ENCODE assay signal across 8 cellular contexts in genomic region chr17:43388198-43389021, GRCh38. TPM values are rescaled to one million over a fixed set of nuclear protein-coding genes. Genes with fewer than 3 reads are reported as not detected.
DNase-seq lines count a peak whose midpoint lies in the region; ATAC-seq and TF ChIP-seq lines count a peak whose summit lies in the region.

No MANE protein-coding gene starts in this region.

- POLR2A ChIA-PET in PC-3 (lab: Charles Lee; ENCODE audit: unreplicated experiment): interaction anchor here (0.5 to 1.3 kb wide), 10 partner anchors 10 to 700 kb away, joined by 3 to 38 read pairs (median 5); partner anchors contain the start of genes ARL4D and DHX8

- H3K4me2 ChIP-seq in PC-3 (ENCODE audit: low read length): peak overlapping the region; percentile 93

- H4K20me1 ChIP-seq in PC-3 (ENCODE audit: low read length): no peaks in the 10 kb centered on the region

- H3K4me1 ChIP-seq in PC-3 (ENCODE audit: insufficient read depth, low read length): peaks cover 3% of the 10 kb centered on the region; the same call in 1 of the 2 replicates
- H3K4me1 ChIP-seq in esophagus (ENCODE audit: control insufficient read depth in 2 of 2, insufficient read depth in 2 of 2, low read length in 1 of 2): peaks cover 2% of the 10 kb centered on the region in 2 donors
- H3K4me1 ChIP-seq in mucosa of stomach (ENCODE audit: control insufficient read depth, insufficient read depth, low read length): peaks cover 10% of the 10 kb centered on the region

- H3K27ac ChIP-seq in PC-3 (ENCODE audit: low read length) (peak overlapping the region; percentile 68), esophagus (ENCODE audit: low read depth in 2 of 2, low read length in 1 of 2) (peak overlapping the region; percentile 98)

- no peaks in the 10 kb centered on the region for H3K79me2 ChIP-seq in PC-3 (ENCODE audit: low read length)

- no peaks in the 10 kb centered on the region for H3K27me3 ChIP-seq in PC-3 (ENCODE audit: low read length)
- no peaks in the 10 kb centered on the region for H3K27me3 ChIP-seq in esophagus (ENCODE audit: control insufficient read depth in 1 of 2, insufficient read depth in 2 of 2, low read length in 2 of 2)
- no peaks in the 10 kb centered on the region for H3K27me3 ChIP-seq in mucosa of stomach (ENCODE audit: control insufficient read depth, insufficient read depth, low read length)

- TSS peak; percentile 98 for BruUV-seq in PC-3 (replicated peaks; lab: Mats Ljungman, UMichigan)

- CTCF ChIA-PET in PC-3 (lab: Charles Lee): interaction anchor here (0.5 to 1.3 kb wide), 2 partner anchors 95 to 285 kb away, joined by 3 to 21 read pairs; partner anchors contain the start of gene DHX8

- H3K36me3 Mint-ChIP-seq in activated T-cell treated with anti-CD3 and anti-CD28 coated beads, Interleukin-2, amount 50 U/mL, for 24 hours (ENCODE audit: low read depth): peaks cover 2% of the 10 kb centered on the region

- 0% methylated on average over 42 of the region's 42 CpGs for WGBS in esophagus, 2 donors

- H3K9ac ChIP-seq in PC-3 (ENCODE audit: low read length): peak overlapping the region; percentile 73
- peak overlapping the region; percentile 83 for H3K9ac ChIP-seq in mucosa of stomach (ENCODE audit: low read length)

- TF ChIP-seq EP300 in Ishikawa (IDR thresholded peaks at IDR 0.05; ENCODE audit: borderline replicate concordance): no peak

- H2AFZ ChIP-seq in PC-3 (ENCODE audit: low read length): peak overlapping the region; percentile 91

- no peaks in the 10 kb centered on the region for H3K9me3 ChIP-seq in PC-3 (ENCODE audit: low read length)
- no peaks in the 10 kb centered on the region for H3K9me3 ChIP-seq in esophagus (ENCODE audit: control insufficient read depth in 2 of 2, insufficient read depth in 1 of 2, low read depth in 1 of 2, low read length in 1 of 2)
- no peaks in the 10 kb centered on the region for H3K9me3 ChIP-seq in mucosa of stomach (ENCODE audit: control insufficient read depth, low read length)

- H3K36me3 ChIP-seq in PC-3 (ENCODE audit: low read depth, low read length) (no peaks in the 10 kb centered on the region; the same call in 1 of the 2 replicates), esophagus (ENCODE audit: control insufficient read depth in 2 of 2, insufficient read depth in 2 of 2, low read length in 1 of 2) (no peaks in the 10 kb centered on the region), mucosa of stomach (ENCODE audit: control insufficient read depth, insufficient read depth, low read length) (no peaks in the 10 kb centered on the region)

- no peak for TF ChIP-seq CTCF in PC-3 (conservative IDR thresholded peaks at IDR 0.05; ENCODE audit: low read depth, low read length)

- no peaks in the 10 kb centered on the region for H3K9me2 ChIP-seq in PC-3 (replicated peaks; ENCODE audit: low read length)

- intact Hi-C loops in PC-3 (cut with micrococcal nuclease): loop anchor here (2.0 kb wide), 1 partner anchor 20 kb away; no protein-coding TSS in a partner anchor

- H3K9me3 Mint-ChIP-seq in activated T-cell treated with anti-CD3 and anti-CD28 coated beads, Interleukin-2, amount 50 U/mL, for 24 hours: no peaks in the 10 kb centered on the region

- H3K4me1 Mint-ChIP-seq in activated T-cell treated with anti-CD3 and anti-CD28 coated beads, Interleukin-2, amount 50 U/mL, for 24 hours (ENCODE audit: low read depth): peaks cover 25% of the 10 kb centered on the region

- H3K4me3 ChIP-seq in PC-3 (ENCODE audit: low read length) (peak overlapping the region; percentile 79), esophagus (ENCODE audit: low read depth in 1 of 2, low read length in 2 of 2) (peak overlapping the region; percentile 60 to 70), mucosa of stomach (ENCODE audit: low read length) (peak overlapping the region; percentile 56)

- no peaks in the 10 kb centered on the region for H3K27me3 Mint-ChIP-seq in activated T-cell treated with anti-CD3 and anti-CD28 coated beads, Interleukin-2, amount 50 U/mL, for 24 hours

- TF ChIP-seq RAD21 in Ishikawa (IDR thresholded peaks at IDR 0.05; ENCODE audit: low read depth): no peak; the same call in 1 of the 2 replicates

- no peaks in the 10 kb centered on the region for H3F3A ChIP-seq in PC-3 (ENCODE audit: low read length, unreplicated experiment)

- peak overlapping the region; percentile 95 for H3K27ac Mint-ChIP-seq in activated T-cell treated with anti-CD3 and anti-CD28 coated beads, Interleukin-2, amount 50 U/mL, for 24 hours

- peak; percentile 66 for DNase-seq in COLO829 (ENCODE audit: low spot score)
- peak; percentile 79 for DNase-seq in PC-3
- peak; percentile 95 for DNase-seq in activated T-cell treated with anti-CD3 and anti-CD28 coated beads, Interleukin-2, amount 50 U/mL, for 24 hours
- peak; percentile 93 for DNase-seq in stimulated activated CD8-positive, alpha-beta memory T cell treated with anti-CD3 and anti-CD28 coated beads, Interleukin-4, amount 100 ng/mL, for 48 hours

- ATAC-seq in GM21423 (IDR thresholded peaks at IDR 0.05; ENCODE audit: unreplicated experiment) (peak; percentile 76), PC-3 (peak; percentile 87)

- H3K4me3 Mint-ChIP-seq in activated T-cell treated with anti-CD3 and anti-CD28 coated beads, Interleukin-2, amount 50 U/mL, for 24 hours: peak overlapping the region; percentile 83

TF ChIP-seq in Ishikawa, 13 proteins besides CTCF, POLR2A, EP300 and RAD21:
- TF ChIP-seq TAF1 (IDR thresholded peaks at IDR 0.05; ENCODE audit: low read depth) (peak; percentile 84), MAX (IDR thresholded peaks at IDR 0.05) (peak; percentile 27; the same call in 1 of the 2 replicates), TEAD4 (IDR thresholded peaks at IDR 0.05) (no peak)

RNA-seq across cellular contexts. Expression of gene ARL4D, which starts 10.4 kb away (rescaled TPM):
- total RNA-seq in PC-3 (2014; rRNA removed): 14.3 and 19.8 TPM in 2 replicates
- polyA plus RNA-seq in esophagus: 10 to 100 TPM; 36.3 to 92.2 TPM

Comparison
In these comparisons a context has a peak if more than half of its experiments do, and no peak if none do; other contexts are left out.
1. Peak in every context shown above with its lines: DNase-seq, ATAC-seq, H3K4me3 ChIP-seq and H3K27ac ChIP-seq.